ENCODE assay signal across 4 cellular contexts in the genomic region with DNA sequence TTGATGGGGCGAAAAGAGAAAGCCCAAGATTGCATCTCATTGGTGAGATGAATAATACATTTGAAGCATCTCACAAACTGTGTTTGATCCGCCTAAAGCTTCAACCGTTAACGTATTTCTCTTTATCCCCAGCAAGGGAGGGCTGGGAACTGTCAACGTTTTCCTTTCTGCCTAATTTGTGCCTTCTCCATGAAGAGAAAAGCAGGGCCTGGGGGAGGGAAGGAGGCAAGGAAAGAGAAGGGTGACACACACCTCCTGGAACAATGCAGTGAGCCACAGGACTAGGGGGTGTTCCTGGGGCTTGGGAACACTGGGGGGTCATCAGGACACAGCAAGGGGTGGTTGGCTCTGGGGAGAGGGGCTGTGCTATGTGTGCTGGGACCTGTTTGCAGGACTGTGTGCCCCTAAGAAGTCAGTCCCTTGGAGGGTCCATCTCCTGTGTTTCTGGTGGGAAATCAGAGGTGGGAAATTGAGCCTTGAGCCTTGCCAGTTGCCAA.
TF ChIP-seq lines count a peak whose summit lies in the region.

No MANE protein-coding gene starts in this region.

TF ChIP-seq in HEK293, 187 proteins besides CTCF, POLR2A, EP300 and RAD21:
- TF ChIP-seq GLIS1 (tag by site-specific recombination; IDR thresholded peaks at IDR 0.05): peak; percentile 69
- peak; percentile 64 for TF ChIP-seq ZIC2 (tag by site-specific recombination; IDR thresholded peaks at IDR 0.05)
- no peak for TF ChIP-seq KLF8 (tag by site-specific recombination; IDR thresholded peaks at IDR 0.05)

TF ChIP-seq in WTC11, 78 proteins besides CTCF, POLR2A, EP300 and RAD21:
- TF ChIP-seq FOXP4 (CRISPR knock-in tag; IDR thresholded peaks at IDR 0.05) (no peak), ZNF423 (CRISPR knock-in tag; IDR thresholded peaks at IDR 0.05) (peak; percentile 43)

TF ChIP-seq in H1, 55 proteins besides CTCF, POLR2A, EP300 and RAD21:
- TF ChIP-seq POLR2AphosphoS5 (IDR thresholded peaks at IDR 0.05; ENCODE audit: low read depth, low read length) (no peak), TEAD4 (IDR thresholded peaks at IDR 0.05; ENCODE audit: low read depth, low read length) (no peak), TCF12 (IDR thresholded peaks at IDR 0.05; ENCODE audit: low read depth, low read length) (no peak), POU5F1 (IDR thresholded peaks at IDR 0.05; ENCODE audit: low read depth, low read length) (no peak), GABPA (IDR thresholded peaks at IDR 0.05; ENCODE audit: borderline replicate concordance, insufficient read depth, low read length) (no peak), CEBPB (IDR thresholded peaks at IDR 0.05; ENCODE audit: low read depth, low read length) (no peak), JUN (IDR thresholded peaks at IDR 0.05; ENCODE audit: low read depth, low read length) (no peak), RBBP5 (IDR thresholded peaks at IDR 0.05; ENCODE audit: borderline replicate concordance, low read depth, low read length) (no peak), FOSL1 (IDR thresholded peaks at IDR 0.05; ENCODE audit: insufficient read depth, low read depth, low read length) (no peak), KDM4A (IDR thresholded peaks at IDR 0.05; ENCODE audit: low read depth, low read length, severe bottlenecking) (no peak), SRF (IDR thresholded peaks at IDR 0.05; ENCODE audit: low read depth, low read length) (no peak)

TF ChIP-seq in endothelial cell of umbilical vein, 7 proteins besides CTCF, POLR2A, EP300 and RAD21:
- TF ChIP-seq EZH2 (IDR thresholded peaks at IDR 0.05; ENCODE audit: borderline replicate concordance, low read depth, low read length, severe bottlenecking) (no peak), MYC (IDR thresholded peaks at IDR 0.05; ENCODE audit: low read depth, low read length) (no peak), GATA2 (IDR thresholded peaks at IDR 0.05; ENCODE audit: insufficient read depth, insufficient read length, low read depth, low read length) (no peak), JUN (IDR thresholded peaks at IDR 0.05; ENCODE audit: borderline replicate concordance, insufficient read depth, insufficient read length, low read depth) (no peak), FOS (IDR thresholded peaks at IDR 0.05; ENCODE audit: borderline replicate concordance, insufficient read depth, low read length) (peak; percentile 19), POLR2AphosphoS5 (IDR thresholded peaks at IDR 0.05; ENCODE audit: insufficient read depth, low read depth, low read length) (no peak)
- TF ChIP-seq, protein P1, sequence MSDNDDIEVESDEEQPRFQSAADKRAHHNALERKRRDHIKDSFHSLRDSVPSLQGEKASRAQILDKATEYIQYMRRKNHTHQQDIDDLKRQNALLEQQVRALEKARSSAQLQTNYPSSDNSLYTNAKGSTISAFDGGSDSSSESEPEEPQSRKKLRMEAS (IDR thresholded peaks at IDR 0.05; ENCODE audit: insufficient read depth, insufficient read length): no peak
